Comparison of ENCODE assay signal across 8 cellular contexts in genomic region chr1:241627453-241628329, GRCh38.
A peak's percentile ranks its signal among the peaks of the same experiment; 100 is the strongest.
DNase-seq lines count a peak whose midpoint lies in the region; ATAC-seq and TF ChIP-seq lines count a peak whose summit lies in the region.

No MANE protein-coding gene starts in this region.

- ATAC-seq in DND-41 (ENCODE audit: insufficient read depth, low read depth), result peak; percentile 71
- ATAC-seq in GM21723 (IDR thresholded peaks at IDR 0.05; ENCODE audit: unreplicated experiment), result peak; percentile 93

- H3K4me1 ChIP-seq in DND-41 (ENCODE audit: insufficient read depth, low read length), result 0 out of 2 replicates have a peak, but pooled peaks cover 6% of the 10 kb centered on the region
- H3K4me1 ChIP-seq in KMS-11 (ENCODE audit: low read depth, poor library complexity, severe bottlenecking), result no peaks in the 10 kb centered on the region

- H3K36me3 ChIP-seq in DND-41 (ENCODE audit: insufficient read depth, low read length) (0 out of 2 replicates have a peak, but pooled peaks cover 12% of the 10 kb centered on the region), KMS-11 (ENCODE audit: insufficient read depth) (no peaks in the 10 kb centered on the region)

- peak; percentile 88 for TF ChIP-seq CTCF in 22Rv1 (IDR thresholded peaks at IDR 0.05)
- peak; percentile 56 for TF ChIP-seq CTCF in DND-41 (IDR thresholded peaks at IDR 0.05; ENCODE audit: borderline replicate concordance, extremely low read depth, low read length, poor library complexity, severe bottlenecking)
- peak; percentile 65 for TF ChIP-seq CTCF in KMS-11 (conservative IDR thresholded peaks at IDR 0.05; ENCODE audit: low read depth, low read length)
- TF ChIP-seq CTCF in nephron progenitor cell (IDR thresholded peaks at IDR 0.05), result peak; percentile 38

- H3K9ac ChIP-seq in DND-41 (ENCODE audit: low read depth, low read length) (no peak overlapping the region), KMS-11 (no peak overlapping the region)

- peak overlapping the region; percentile 76 for H3K27ac Mint-ChIP-seq in T-helper 2 cell treated with Interferon-gamma antibody and Interleukin-4, amounts not matched to agents 5 μg/mL and 100 μg/mL, for 36 hours
- H3K27ac Mint-ChIP-seq in nephron progenitor cell, result peak overlapping the region; percentile 68

- H3K4me1 Mint-ChIP-seq in T-helper 2 cell treated with Interferon-gamma antibody and Interleukin-4, amounts not matched to agents 5 μg/mL and 100 μg/mL, for 36 hours (ENCODE audit: low read depth), result peaks cover 12% of the 10 kb centered on the region
- peaks cover 5% of the 10 kb centered on the region for H3K4me1 Mint-ChIP-seq in nephron progenitor cell

- no peak overlapping the region for H2AFZ ChIP-seq in DND-41 (ENCODE audit: low read depth, low read length)
- H2AFZ ChIP-seq in KMS-11 (ENCODE audit: low read depth), result no peak overlapping the region

- H3K27ac ChIP-seq in 22Rv1 (no peak overlapping the region), DND-41 (ENCODE audit: low read length) (no peak overlapping the region), KMS-11 (no peak overlapping the region)

- H3K9me3 Mint-ChIP-seq in T-helper 2 cell treated with Interferon-gamma antibody and Interleukin-4, amounts not matched to agents 5 μg/mL and 100 μg/mL, for 36 hours, result no peaks in the 10 kb centered on the region
- H3K9me3 Mint-ChIP-seq in nephron progenitor cell, result peaks cover 4% of the 10 kb centered on the region

- H3K79me2 ChIP-seq in DND-41 (ENCODE audit: insufficient read depth, low read length) (no peaks in the 10 kb centered on the region), KMS-11 (ENCODE audit: insufficient read depth, low read depth) (no peaks in the 10 kb centered on the region)

- H3K4me3 ChIP-seq in DND-41 (ENCODE audit: low read depth in 1 of 2, low read length in 2 of 2), result no peak overlapping the region
- no peak overlapping the region for H3K4me3 ChIP-seq in KMS-11 (IDR thresholded peaks at IDR 0.05; ENCODE audit: insufficient read depth, low read depth, low read length)

- peak overlapping the region; percentile 66 for H3K4me3 Mint-ChIP-seq in T-helper 2 cell treated with Interferon-gamma antibody and Interleukin-4, amounts not matched to agents 5 μg/mL and 100 μg/mL, for 36 hours
- H3K4me3 Mint-ChIP-seq in nephron progenitor cell, result no peak overlapping the region

- H3K27me3 Mint-ChIP-seq in T-helper 2 cell treated with Interferon-gamma antibody and Interleukin-4, amounts not matched to agents 5 μg/mL and 100 μg/mL, for 36 hours (ENCODE audit: low read depth), result no peaks in the 10 kb centered on the region
- H3K27me3 Mint-ChIP-seq in nephron progenitor cell (ENCODE audit: low read depth, poor library complexity), result no peaks in the 10 kb centered on the region

- peaks cover 3% of the 10 kb centered on the region; the same call in 1 of the 2 replicates for H4K20me1 ChIP-seq in DND-41 (ENCODE audit: insufficient read depth, low read length)
- no peaks in the 10 kb centered on the region for H4K20me1 ChIP-seq in KMS-11 (ENCODE audit: insufficient read depth)

- no peaks in the 10 kb centered on the region for H3K9me3 ChIP-seq in DND-41 (ENCODE audit: insufficient read depth, low read length, severe bottlenecking)

- DNase-seq in DND-41 (peak; percentile 13), nephron progenitor cell (no peak), NCI-H226 (no peak)
- peak; percentile 25 for DNase-seq in T-helper 2 cell treated with Interferon-gamma antibody and Interleukin-4, amounts not matched to agents 5 μg/mL and 100 μg/mL, for 36 hours (ENCODE audit: low spot score)
- DNase-seq in effector CD4-positive, alpha-beta T cell, result peak; percentile 36

- no peak overlapping the region for H3K4me2 ChIP-seq in DND-41 (ENCODE audit: insufficient read depth, low read length)
- no peak overlapping the region for H3K4me2 ChIP-seq in KMS-11

- peaks cover 5% of the 10 kb centered on the region for H3K36me3 Mint-ChIP-seq in T-helper 2 cell treated with Interferon-gamma antibody and Interleukin-4, amounts not matched to agents 5 μg/mL and 100 μg/mL, for 36 hours (ENCODE audit: low read depth)
- peaks cover 23% of the 10 kb centered on the region for H3K36me3 Mint-ChIP-seq in nephron progenitor cell (ENCODE audit: low read depth)

- H3K27me3 ChIP-seq in DND-41 (ENCODE audit: insufficient read depth, low read length, poor library complexity) (no peaks in the 10 kb centered on the region), KMS-11 (ENCODE audit: insufficient read depth, low read depth) (no peaks in the 10 kb centered on the region)

Comparison
In these comparisons a context has a peak if more than half of its experiments do, and no peak if none do; other contexts are left out.
1. CTCF ChIP-seq: peak in every context shown above with its lines; median percentile 88 in 22Rv1; 65 in KMS-11; 56 in DND-41; 38 in nephron progenitor cell.
2. DNase-seq: peak in DND-41 (single experiment), T-helper 2 cell treated with Interferon-gamma antibody and Interleukin-4, amounts not matched to agents 5 μg/mL and 100 μg/mL, for 36 hours (single experiment) and effector CD4-positive, alpha-beta T cell (single experiment); none in nephron progenitor cell (single experiment) and NCI-H226 (single experiment).